Comparison of ENCODE assay signal across 8 cellular contexts in genomic region chr11:119284344-119285157, GRCh38. TPM values are rescaled to one million over a fixed set of nuclear protein-coding genes. Genes with fewer than 3 reads are reported as not detected.
DNase-seq lines count a peak whose midpoint lies in the region; ATAC-seq and TF ChIP-seq lines count a peak whose summit lies in the region.

No MANE protein-coding gene starts in this region.

- no peaks in the 10 kb centered on the region for H3K27me3 Mint-ChIP-seq in osteocyte (ENCODE audit: unreplicated experiment)

- H3K9me3 Mint-ChIP-seq in osteocyte (ENCODE audit: unreplicated experiment): no peaks in the 10 kb centered on the region

- TF ChIP-seq CTCF in RWPE1 (conservative IDR thresholded peaks at IDR 0.05; ENCODE audit: low read depth) (peak; percentile 65), osteocyte (IDR thresholded peaks at IDR 0.05) (peak; percentile 66)

- peak overlapping the region; percentile 20 for H3K27ac Mint-ChIP-seq in osteocyte (ENCODE audit: unreplicated experiment)

- ATAC-seq in HG02798 (IDR thresholded peaks at IDR 0.05; ENCODE audit: poor library complexity, unreplicated experiment): peak; percentile 55
- peak; percentile 65 for ATAC-seq in esophagus mucosa
- no peak for ATAC-seq in GM21723 (IDR thresholded peaks at IDR 0.05; ENCODE audit: unreplicated experiment)
- no peak for ATAC-seq in HG03108 (IDR thresholded peaks at IDR 0.05; ENCODE audit: unreplicated experiment)

- DNase-seq in SHP77 (lab: John Stamatoyannopoulos, UW) (peak; percentile 3 to 4), SHP77 treated with DMSO at 0.1 percent for 48 hours (lab: John Stamatoyannopoulos, UW) (no peak), RWPE1 (ENCODE audit: low spot score) (peak; percentile 51), osteocyte (ENCODE audit: extremely low spot score, unreplicated experiment) (no peak)

- POLR2A ChIA-PET in RWPE1 (lab: Yijun Ruan, JAX; ENCODE audit: low non-redundant PET): no interaction called here

- H3K27ac ChIP-seq in RWPE1: no peak overlapping the region

- H3K4me1 Mint-ChIP-seq in osteocyte (ENCODE audit: unreplicated experiment): peaks cover 2% of the 10 kb centered on the region

- H3K4me3 Mint-ChIP-seq in osteocyte (ENCODE audit: unreplicated experiment): no peak overlapping the region

- peaks cover 26% of the 10 kb centered on the region for H3K36me3 Mint-ChIP-seq in osteocyte (ENCODE audit: unreplicated experiment)

- CTCF ChIA-PET in RWPE1 (lab: Yijun Ruan, JAX): interaction anchor here (0.5 to 1.3 kb wide), 6 partner anchors 13 to 113 kb away, joined by 3 to 5 read pairs (median 4); no protein-coding TSS in a partner anchor

RNA-seq across cellular contexts. Expression of gene MCAM, which starts 32.4 kb away (rescaled TPM):
- total RNA-seq in esophagus mucosa (25.0 TPM), osteocyte (74.8 and 74.9 TPM in 2 replicates)

RNA-seq across cellular contexts. Expression of gene RNF26, which starts 49.8 kb away (rescaled TPM):
- 22.2 TPM for total RNA-seq in esophagus mucosa
- total RNA-seq in osteocyte: 28.9 and 30.2 TPM in 2 replicates

RNA-seq across cellular contexts. Expression of gene C1QTNF5, which starts 56.1 kb away (rescaled TPM):
- total RNA-seq in esophagus mucosa: 2.0 TPM
- 8.4 and 9.3 TPM in 2 replicates for total RNA-seq in osteocyte

Comparison
In these comparisons a context has a peak if more than half of its experiments do, and no peak if none do; other contexts are left out.
1. DNase-seq: peak in SHP77 (2 of 2) and RWPE1 (single experiment); none in SHP77 treated with DMSO at 0.1 percent for 48 hours (single experiment) and osteocyte (single experiment).
2. ATAC-seq: peak in HG02798 (single experiment) and esophagus mucosa (single experiment); none in GM21723 (single experiment) and HG03108 (single experiment).